16 cellular contexts compared by ENCODE assay signal in genomic region chr9:124122321-124122720, GRCh38.
DNase-seq lines count a peak whose midpoint lies in the region; TF ChIP-seq lines count a peak whose summit lies in the region.
"Had no signal": no experiment of that assay in that cellular context is flagged by ENCODE, and none has a peak within 500 bp of the region (broad histone marks: within the 10 kb centered on the region; RNA-seq: fewer than 3 reads in every experiment).

No MANE protein-coding gene starts in this region.

- no peak overlapping the region for H3K4me3 ChIP-seq in fibroblast of mammary gland (ENCODE audit: control insufficient read depth, low read depth, low read length)
- H3K4me3 ChIP-seq: SJCRH30 had no signal

- no peaks in the 10 kb centered on the region for H3K36me3 Mint-ChIP-seq in nephron progenitor cell (ENCODE audit: low read depth)
- H3K36me3 Mint-ChIP-seq: CD8-positive, alpha-beta T cell had no signal

- no peak overlapping the region for H3K4me3 Mint-ChIP-seq in nephron progenitor cell
- H3K4me3 Mint-ChIP-seq: CD8-positive, alpha-beta T cell; H9 had no signal

- TF ChIP-seq CTCF in fibroblast of mammary gland (conservative IDR thresholded peaks at IDR 0.05; ENCODE audit: control insufficient read depth, insufficient read depth, low read depth, low read length) (no peak), nephron progenitor cell (IDR thresholded peaks at IDR 0.05) (no peak)

- H3K27ac Mint-ChIP-seq in nephron progenitor cell: no peak overlapping the region
- H3K27ac Mint-ChIP-seq: CD8-positive, alpha-beta T cell; H9 had no signal

- DNase-seq in DMS53 (lab: John Stamatoyannopoulos, UW) (peak; percentile 18), DMS53 treated with DMSO at 0.1 percent for 48 hours (lab: John Stamatoyannopoulos, UW; ENCODE audit: unreplicated experiment) (no peak), MV-4-11 (lab: John Stamatoyannopoulos, UW) (peak; percentile 14), fibroblast of mammary gland (ENCODE audit: low read depth) (peak; percentile 62), NCI-H1436 treated with DMSO at 0.1 percent for 48 hours (lab: John Stamatoyannopoulos, UW) (no peak), iPS-NIHi11 (ENCODE audit: low spot score) (no peak), nephron progenitor cell (no peak), DMS 273 (lab: John Stamatoyannopoulos, UW; ENCODE audit: unreplicated experiment) (no peak)
- DNase-seq: CD8-positive, alpha-beta T cell; H9; KBM-7; NCI-H187 treated with DMSO at 0.1 percent for 48 hours; NCI-H446 treated with DMSO at 0.1 percent for 48 hours; NCI-H748 treated with DMSO at 0.1 percent for 48 hours; OCI-M1; SJCRH30 had no signal

- peaks cover 28% of the 10 kb centered on the region for H3K27me3 Mint-ChIP-seq in nephron progenitor cell (ENCODE audit: low read depth, poor library complexity)

- H3K9me3 Mint-ChIP-seq in nephron progenitor cell: no peaks in the 10 kb centered on the region
- H3K9me3 Mint-ChIP-seq: H9 had no signal

- H3K4me1 Mint-ChIP-seq in nephron progenitor cell: no peaks in the 10 kb centered on the region

Comparison
In these comparisons a context has a peak if more than half of its experiments do, and no peak if none do; other contexts are left out.
1. DNase-seq: peak in DMS53 (single experiment), MV-4-11 (single experiment) and fibroblast of mammary gland (single experiment); none in DMS53 treated with DMSO at 0.1 percent for 48 hours (single experiment), NCI-H1436 treated with DMSO at 0.1 percent for 48 hours (single experiment), iPS-NIHi11 (single experiment), nephron progenitor cell (single experiment) and DMS 273 (single experiment).